ENCODE assay signal across 19 cellular contexts in genomic region chr14:70318635-70319013, GRCh38. TPM values are rescaled to one million over a fixed set of nuclear protein-coding genes. Genes with fewer than 3 reads are reported as not detected.
DNase-seq lines count a peak whose midpoint lies in the region; ATAC-seq and TF ChIP-seq lines count a peak whose summit lies in the region.
"Had no signal": no experiment of that assay in that cellular context is flagged by ENCODE, and none has a peak within 500 bp of the region (broad histone marks: within the 10 kb centered on the region; RNA-seq: fewer than 3 reads in every experiment).

No MANE protein-coding gene starts in this region.

- CTCF ChIA-PET in Caco-2 (lab: Charles Lee) = no interaction called here

- H3K27me3 ChIP-seq in Caco-2 (replicated peaks; ENCODE audit: control insufficient read depth, insufficient read depth, low read length) (no peaks in the 10 kb centered on the region), right lobe of liver (no peaks in the 10 kb centered on the region)
- H3K27me3 ChIP-seq: BLaER1 had no signal

- WGBS in right lobe of liver (ENCODE audit: insufficient coverage, low coverage, low lambda C conversion rate, missing lambda C conversion rate) = 49% methylated on average over 6 of the region's 6 CpGs

- no peaks in the 10 kb centered on the region for H3K9me3 Mint-ChIP-seq in Caco-2 (ENCODE audit: unreplicated experiment)
- H3K9me3 Mint-ChIP-seq: HFFc6 had no signal

- H3K9me3 ChIP-seq in Caco-2 (no peaks in the 10 kb centered on the region), right lobe of liver (no peaks in the 10 kb centered on the region)
- H3K9me3 ChIP-seq: BLaER1, HAP-1 had no signal

- H3K4me3 Mint-ChIP-seq in Caco-2 (ENCODE audit: unreplicated experiment) = no peak overlapping the region
- H3K4me3 Mint-ChIP-seq: B cell; CD4-positive, CD25-positive, alpha-beta regulatory T cell; CD8-positive, alpha-beta T cell; HFFc6 had no signal

- H3K27ac ChIP-seq in right lobe of liver = peak overlapping the region in 2 of 3 donors; percentile 80 to 92
- H3K27ac ChIP-seq: BLaER1, C4-2B had no signal

- TF ChIP-seq POLR2A in right lobe of liver (IDR thresholded peaks at IDR 0.05) = no peak

- H3K36me3 ChIP-seq in Caco-2 (ENCODE audit: control insufficient read depth, insufficient read depth, low read length) (no peaks in the 10 kb centered on the region), right lobe of liver (no peaks in the 10 kb centered on the region)
- H3K36me3 ChIP-seq: HAP-1 had no signal

- no TSS peak for BruUV-seq in Caco-2 (replicated peaks; lab: Mats Ljungman, UMichigan)

- no peaks in the 10 kb centered on the region for H3K27me3 Mint-ChIP-seq in Caco-2 (ENCODE audit: insufficient read depth, unreplicated experiment)

- peak; percentile 47 for ATAC-seq in left lobe of liver
- ATAC-seq in right lobe of liver = peak; percentile 46 to 67 (median 57)
- ATAC-seq: CD8-positive, alpha-beta T cell had no signal

- H3K27ac Mint-ChIP-seq in Caco-2 (ENCODE audit: unreplicated experiment) = peak overlapping the region; percentile 8
- H3K27ac Mint-ChIP-seq: B cell; CD4-positive, CD25-positive, alpha-beta regulatory T cell; CD8-positive, alpha-beta T cell; HFFc6 had no signal

- H3K4me1 ChIP-seq in Caco-2 (peaks cover 33% of the 10 kb centered on the region), right lobe of liver (peaks cover 0 to 16% (median 5%) of the 10 kb centered on the region in 4 donors)
- H3K4me1 ChIP-seq: BLaER1, HAP-1 had no signal

- POLR2A ChIA-PET in Caco-2 (lab: Charles Lee) = no interaction called here

- H3K4me1 Mint-ChIP-seq in Caco-2 (ENCODE audit: low read depth, unreplicated experiment) = peaks cover 18% of the 10 kb centered on the region
- H3K4me1 Mint-ChIP-seq: B cell had no signal

- H3K4me3 ChIP-seq in Caco-2 (ENCODE audit: low read depth, low read length) (no peak overlapping the region), right lobe of liver (peak overlapping the region in 2 of 3 donors; percentile 17 to 27)
- H3K4me3 ChIP-seq: BLaER1, GM12878, HAP-1 had no signal

- TF ChIP-seq CTCF in Caco-2 (IDR thresholded peaks at IDR 0.05; ENCODE audit: insufficient read depth in 1 of 2, low read depth in 1 of 2, low read length in 1 of 2, severe bottlenecking in 1 of 2, unreplicated experiment in 1 of 2) (no peak), right lobe of liver (IDR thresholded peaks at IDR 0.05) (no peak)

- intact Hi-C loops in Caco-2 (cut with micrococcal nuclease; ENCODE audit: unreplicated experiment) = loop anchor here (1.0 to 5.0 kb wide), 10 partner anchors 41 to 736 kb away; partner anchors contain the start of gene COX16
- intact Hi-C loops in right lobe of liver (cut with DNase I) = loop anchor here in 1 of 2 donors (10.0 kb wide), 1 partner anchor 274 kb away; no protein-coding TSS in a partner anchor

- H3K36me3 Mint-ChIP-seq in Caco-2 (ENCODE audit: insufficient read depth, unreplicated experiment) = no peaks in the 10 kb centered on the region
- H3K36me3 Mint-ChIP-seq: CD4-positive, CD25-positive, alpha-beta regulatory T cell had no signal

- DNase-seq in Caco-2 (no peak), left lobe of liver (ENCODE audit: low spot score) (peak; percentile 46), right lobe of liver (no peak), ecto neural progenitor cell (ENCODE audit: low spot score) (no peak), hypothalamus (lab: John Stamatoyannopoulos, UW) (no peak), retina (no peak)
- no peak for DNase-seq in stimulated activated naive CD4-positive, alpha-beta T cell treated with Interleukin-2 at 50 U/mL for 16 hours (lab: John Stamatoyannopoulos, UW)
- DNase-seq: 8988T; CD4-positive, CD25-positive, alpha-beta regulatory T cell; CD8-positive, alpha-beta T cell; DMS79; GDM1; GOT3; HFFc6 had no signal

RNA-seq across cellular contexts. Expression of gene COX16, which starts 40.9 kb away (rescaled TPM):
- total RNA-seq in Caco-2 (2022) (62.4 and 68.1 TPM in 2 replicates), left lobe of liver (18.9 TPM), right lobe of liver (10 to 100 TPM; 15.4 to 27.6 (median 20.1) TPM)
